Comparison of ENCODE assay signal across 9 cellular contexts in genomic region chr22:45310331-45311032, GRCh38. TPM values are rescaled to one million over a fixed set of nuclear protein-coding genes. Genes with fewer than 3 reads are reported as not detected.
DNase-seq lines count a peak whose midpoint lies in the region; ATAC-seq and TF ChIP-seq lines count a peak whose summit lies in the region.
"Had no signal": no experiment of that assay in that cellular context is flagged by ENCODE, and none has a peak within 500 bp of the region (broad histone marks: within the 10 kb centered on the region; RNA-seq: fewer than 3 reads in every experiment).

No MANE protein-coding gene starts in this region.

- in situ Hi-C loops in HAP-1 (cut with MboI; ENCODE audit: low sequenced_read_pairs) = no loop called here

- H3K27me3 Mint-ChIP-seq in WTC11 (ENCODE audit: low read depth) = peaks cover 6% of the 10 kb centered on the region

- no peaks in the 10 kb centered on the region for H4K20me1 ChIP-seq in fibroblast of lung (ENCODE audit: control insufficient read depth, extremely low read depth, insufficient read depth, low read length)

- no peaks in the 10 kb centered on the region for H3K9me3 Mint-ChIP-seq in WTC11

- H3K79me2 ChIP-seq in fibroblast of lung (ENCODE audit: control insufficient read depth, insufficient read depth, low read length) = peaks cover 10% of the 10 kb centered on the region

- peak overlapping the region; percentile 86 for H3K4me3 Mint-ChIP-seq in WTC11

- no peak for ATAC-seq in WTC11
- ATAC-seq in GM21576 (IDR thresholded peaks at IDR 0.05; ENCODE audit: unreplicated experiment) = no peak

- under 1% methylated on average over 35 of the region's 35 CpGs for WGBS in prostate gland

- DNase-seq in HAP-1 (ENCODE audit: low spot score in 2 of 2) (peak in 1 of 2 experiments; percentile 26), WTC11 (ENCODE audit: low spot score) (no peak), fibroblast of lung (ENCODE audit: low read depth in 2 of 2) (no peak), prostate gland (ENCODE audit: low spot score) (no peak), DMS79 treated with DMSO at 0.1 percent for 48 hours (lab: John Stamatoyannopoulos, UW) (no peak), HCEC 1CT (no peak), MV-4-11 (lab: John Stamatoyannopoulos, UW) (no peak)

- H3K4me1 ChIP-seq in HAP-1 = peaks cover 16% of the 10 kb centered on the region
- H3K4me1 ChIP-seq in fibroblast of lung (ENCODE audit: control insufficient read depth, extremely low read depth, insufficient read depth, low read length) = peaks cover 4% of the 10 kb centered on the region
- peaks cover 7% of the 10 kb centered on the region for H3K4me1 ChIP-seq in prostate gland (replicated peaks)

- CTCF ChIA-PET in WTC11 (lab: Charles Lee) = interaction anchor here (1.5 kb wide), 1 partner anchor 152 kb away, joined by 3 read pairs; no protein-coding TSS in a partner anchor

- intact Hi-C loops in prostate gland (cut with DNase I) = no loop called here

- H3K4me3 ChIP-seq in HAP-1 (peak overlapping the region; percentile 73), fibroblast of lung (replicated peaks in 1 of 4; ENCODE audit: control extremely low read depth in 1 of 4, insufficient read depth in 1 of 4, low read depth in 3 of 4, low read length in 4 of 4) (peak overlapping the region; percentile 71 to 86 (median 80)), prostate gland (peak overlapping the region; percentile 95 to 96)

- peaks cover 4% of the 10 kb centered on the region; the same call in 1 of the 2 replicates for H3K36me3 ChIP-seq in HAP-1 (replicated peaks)
- no peaks in the 10 kb centered on the region for H3K36me3 ChIP-seq in fibroblast of lung (ENCODE audit: control insufficient read depth, insufficient read depth, low read length)
- no peaks in the 10 kb centered on the region for H3K36me3 ChIP-seq in prostate gland

- POLR2A ChIA-PET in WTC11 (lab: Charles Lee) = interaction anchor here (0.6 to 0.8 kb wide), 3 partner anchors 11 to 114 kb away, joined by 3 read pairs; no protein-coding TSS in a partner anchor

- peak overlapping the region; percentile 76 for H3K9ac ChIP-seq in fibroblast of lung (ENCODE audit: insufficient read depth, low read length)

- H3K4me2 ChIP-seq in fibroblast of lung (ENCODE audit: extremely low read depth, insufficient read depth, low read length) = peak overlapping the region; percentile 88

- H3K4me1 Mint-ChIP-seq in WTC11 = peaks cover 34% of the 10 kb centered on the region

- no peak for TF ChIP-seq POLR2A in prostate gland (IDR thresholded peaks at IDR 0.05)

- H3K36me3 Mint-ChIP-seq in WTC11 = no peaks in the 10 kb centered on the region; the same call in 1 of the 2 replicates

- peak overlapping the region; percentile 27; the same call in 1 of the 2 replicates for H3K27ac Mint-ChIP-seq in WTC11

- TF ChIP-seq CTCF in WTC11 (IDR thresholded peaks at IDR 0.05) = no peak
- no peak for TF ChIP-seq CTCF in fibroblast of lung (conservative IDR thresholded peaks at IDR 0.05 in 1 of 2, IDR thresholded peaks at IDR 0.05 in 1 of 2; ENCODE audit: low read depth in 1 of 2, low read length in 2 of 2)
- no peak for TF ChIP-seq CTCF in prostate gland (IDR thresholded peaks at IDR 0.05)

- H3K27me3 ChIP-seq in HAP-1 (ENCODE audit: low read depth) (no peaks in the 10 kb centered on the region), fibroblast of lung (ENCODE audit: control insufficient read depth, insufficient read depth, low read length) (no peaks in the 10 kb centered on the region), prostate gland (replicated peaks; ENCODE audit: insufficient read depth) (no peaks in the 10 kb centered on the region)

- peak overlapping the region; percentile 61 for H3K27ac ChIP-seq in fibroblast of lung (ENCODE audit: insufficient read depth, low read length)
- peak overlapping the region; percentile 87 to 96 for H3K27ac ChIP-seq in prostate gland

- H3K9me3 ChIP-seq in HAP-1 (no peaks in the 10 kb centered on the region), fibroblast of lung (ENCODE audit: control insufficient read depth, insufficient read depth, low read depth, low read length) (no peaks in the 10 kb centered on the region), prostate gland (no peaks in the 10 kb centered on the region)

- peak overlapping the region; percentile 9 for H2AFZ ChIP-seq in fibroblast of lung (ENCODE audit: low read length)

TF ChIP-seq in WTC11, 78 proteins besides CTCF, POLR2A, EP300 and RAD21:
- no peak for TF ChIP-seq ZNF425 (CRISPR knock-in tag; conservative IDR thresholded peaks at IDR 0.05)
- no peak for TF ChIP-seq JAZF1 (CRISPR knock-in tag; IDR thresholded peaks at IDR 0.05)
- TF ChIP-seq ZNF416 (CRISPR knock-in tag; IDR thresholded peaks at IDR 0.05) = no peak
- no peak for TF ChIP-seq ATF6 (CRISPR knock-in tag; IDR thresholded peaks at IDR 0.05)
- TF ChIP-seq FOXK1 (CRISPR knock-in tag; IDR thresholded peaks at IDR 0.05) = no peak
- no peak for TF ChIP-seq TEAD4 (CRISPR knock-in tag; IDR thresholded peaks at IDR 0.05)
- no peak for TF ChIP-seq ZNF396 (CRISPR knock-in tag; IDR thresholded peaks at IDR 0.05; ENCODE audit: borderline replicate concordance)
- no peak for TF ChIP-seq ZMAT4 (CRISPR knock-in tag; IDR thresholded peaks at IDR 0.05)
- no peak for TF ChIP-seq ZNF219 (CRISPR knock-in tag; IDR thresholded peaks at IDR 0.05; ENCODE audit: borderline replicate concordance)
- TF ChIP-seq GABPB1 (CRISPR knock-in tag; IDR thresholded peaks at IDR 0.05) = no peak
- TF ChIP-seq NR1H2 (CRISPR knock-in tag; IDR thresholded peaks at IDR 0.05) = no peak
- no peak for TF ChIP-seq USF2 (CRISPR knock-in tag; IDR thresholded peaks at IDR 0.05)
- TF ChIP-seq CREM (CRISPR knock-in tag; IDR thresholded peaks at IDR 0.05) = no peak
- no peak for TF ChIP-seq RORB (CRISPR knock-in tag; IDR thresholded peaks at IDR 0.05)
- TF ChIP-seq PRRX2 (CRISPR knock-in tag; IDR thresholded peaks at IDR 0.05) = no peak

RNA-seq across cellular contexts. Expression of gene FAM118A, which starts 0.7 kb away (rescaled TPM):
- total RNA-seq in WTC11 (2021) (20.7 to 21.6 TPM (median 21.3 TPM) in 3 replicates), fibroblast of lung (16.5 and 23.4 TPM in 2 replicates), prostate gland (100 to 1,000 TPM in 1 of 2 donors, 10 to 100 TPM in 1; 60.8 to 215 TPM)
- polyA plus RNA-seq in fibroblast of lung = 18.0 and 27.0 TPM in 2 replicates
- 12.6 and 15.4 TPM in 2 replicates for polyA plus RNA-seq in fibroblast of lung (2012)
- polyA minus RNA-seq in fibroblast of lung (ENCODE audit: low replicate concordance) = 5.0 and 13.8 TPM in 2 replicates

RNA-seq across cellular contexts. Expression of gene UPK3A, which starts 25.7 kb away (rescaled TPM):
- total RNA-seq in WTC11 (2021) (0.23 to 0.62 TPM (median 0.37 TPM) in 3 replicates), fibroblast of lung (not detected in 2 replicates), prostate gland (100 to 1,000 TPM in 1 of 2 donors, 10 to 100 TPM in 1; 12.6 to 103 TPM)
- not detected in 2 replicates for polyA plus RNA-seq in fibroblast of lung
- not detected in 2 replicates for polyA plus RNA-seq in fibroblast of lung (2012)
- not detected in 2 replicates for polyA minus RNA-seq in fibroblast of lung (ENCODE audit: low replicate concordance)
- total RNA-seq: T-helper 2 cell treated with Interferon-gamma antibody and Interleukin-4, amounts not matched to agents 100 ng/mL and 5 ng/mL, for 36 hours had no signal
